In the genomic region with DNA sequence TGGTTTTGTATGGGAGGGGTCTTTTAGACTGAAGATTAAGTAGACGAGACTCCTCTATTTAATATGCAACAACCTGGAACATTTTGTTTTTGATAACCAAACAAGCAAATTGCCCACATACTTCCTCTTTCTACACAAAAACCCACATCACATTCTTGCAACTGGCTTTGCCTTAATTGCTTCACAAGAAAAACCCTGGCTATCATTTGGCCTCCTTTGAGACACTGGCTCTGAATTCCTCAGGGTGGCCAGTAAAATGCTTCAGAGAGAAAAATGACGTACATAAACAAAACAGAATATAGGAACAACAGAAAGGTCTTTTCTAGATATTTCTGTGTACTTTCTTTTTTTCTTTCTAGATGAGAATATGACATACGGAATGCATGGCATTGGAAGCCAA, we compare ENCODE assay signal across 10 cellular contexts.
DNase-seq lines count a peak whose midpoint lies in the region; TF ChIP-seq lines count a peak whose summit lies in the region.
"Had no signal": no experiment of that assay in that cellular context is flagged by ENCODE, and none has a peak within 500 bp of the region (broad histone marks: within the 10 kb centered on the region; RNA-seq: fewer than 3 reads in every experiment).

No MANE protein-coding gene starts in this region.

- H3K36me3 ChIP-seq in breast epithelium: no peaks in the 10 kb centered on the region
- H3K36me3 ChIP-seq in neutrophil: no peaks in the 10 kb centered on the region

- no peaks in the 10 kb centered on the region for H3K27me3 ChIP-seq in AG04450 (ENCODE audit: control insufficient read depth, insufficient read depth, low read length)
- no peaks in the 10 kb centered on the region for H3K27me3 ChIP-seq in breast epithelium
- H3K27me3 ChIP-seq in neutrophil: no peaks in the 10 kb centered on the region

- no peak for TF ChIP-seq CTCF in AG04450 (IDR thresholded peaks at IDR 0.05; ENCODE audit: low read depth, low read length)
- TF ChIP-seq CTCF in breast epithelium (IDR thresholded peaks at IDR 0.05): no peak
- no peak for TF ChIP-seq CTCF in neutrophil (IDR thresholded peaks at IDR 0.05)

- DNase-seq in AG04450 (ENCODE audit: low read depth, low spot score) (no peak), MV-4-11 (lab: John Stamatoyannopoulos, UW) (peak; percentile 80), breast epithelium (ENCODE audit: low spot score in 2 of 2) (no peak), erythroblast (lab: John Stamatoyannopoulos, UW) (no peak), T-helper 1 cell (no peak), germinal center (ENCODE audit: low spot score) (no peak), HPDE6-E6E7 (ENCODE audit: extremely low spot score) (no peak)
- DNase-seq: activated CD4-positive, alpha-beta T cell treated with anti-CD3 and anti-CD28 coated beads for 36 hours; NCI-H69 had no signal

- intact Hi-C loops in breast epithelium (cut with DNase I; ENCODE audit: low total_unique reads): no loop called here

- no peaks in the 10 kb centered on the region for H3K9me3 ChIP-seq in AG04450 (ENCODE audit: control insufficient read depth, insufficient read depth, low read length)
- H3K9me3 ChIP-seq in breast epithelium: no peaks in the 10 kb centered on the region
- no peaks in the 10 kb centered on the region for H3K9me3 ChIP-seq in neutrophil

- no peak for TF ChIP-seq POLR2A in breast epithelium (IDR thresholded peaks at IDR 0.05)
- TF ChIP-seq POLR2A in erythroblast (IDR thresholded peaks at IDR 0.05; ENCODE audit: low read length): no peak

- H3K4me3 ChIP-seq in AG04450 (ENCODE audit: low read depth, low read length) (no peak overlapping the region), breast epithelium (no peak overlapping the region), neutrophil (ENCODE audit: low read depth in 1 of 2, low read length in 1 of 2) (no peak overlapping the region)

- peaks cover 0 to 3% of the 10 kb centered on the region in 2 donors for H3K4me1 ChIP-seq in breast epithelium
- H3K4me1 ChIP-seq in neutrophil (ENCODE audit: control insufficient read depth in 1 of 2, insufficient read depth in 1 of 2, low read depth in 1 of 2, low read length in 1 of 2): peaks cover 12 to 19% of the 10 kb centered on the region in 2 experiments

- H3K27ac ChIP-seq in AG04450 (ENCODE audit: low read depth, low read length) (peak overlapping the region; percentile 23), breast epithelium (peak overlapping the region; percentile 71 to 83), neutrophil (peak overlapping the region; percentile 16)

- CTCF ChIA-PET in AG04450 (lab: Charles Lee): no interaction called here

- POLR2A ChIA-PET in AG04450 (lab: Yijun Ruan, JAX): no interaction called here

Comparison
In these comparisons a context has a peak if more than half of its experiments do, and no peak if none do; other contexts are left out.
1. H3K27ac ChIP-seq: peak in every context shown above with its lines; median percentile 77 in breast epithelium; 23 in AG04450; 16 in neutrophil.